8 cellular contexts compared by ENCODE assay signal in the genomic region with DNA sequence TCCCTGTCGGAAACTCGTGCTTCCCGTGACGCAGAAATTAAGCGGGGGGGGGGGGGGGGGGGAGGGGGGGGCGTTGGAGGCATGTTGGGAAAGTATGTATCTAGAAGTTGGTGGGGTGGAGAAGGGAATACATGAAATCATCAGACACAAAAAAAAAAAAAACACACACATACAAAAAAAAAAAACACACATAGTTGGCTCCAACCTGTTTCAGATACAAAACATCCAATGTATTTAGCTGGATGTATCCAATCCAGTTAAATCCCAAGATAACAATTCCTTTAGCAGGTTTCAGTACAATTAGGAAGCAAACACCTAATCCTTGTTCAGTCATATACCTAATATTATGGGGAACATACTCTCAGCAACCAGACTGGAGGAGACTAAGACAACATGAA. TPM values are rescaled to one million over a fixed set of nuclear protein-coding genes. Genes with fewer than 3 reads are reported as not detected.
A peak's percentile ranks its signal among the peaks of the same experiment; 100 is the strongest.
DNase-seq lines count a peak whose midpoint lies in the region; ATAC-seq, FAIRE-seq and TF ChIP-seq lines count a peak whose summit lies in the region.

No MANE protein-coding gene starts in this region.

- H3K9me3 ChIP-seq in body of pancreas = no peaks in the 10 kb centered on the region

- DNase-seq in activated naive CD4-positive, alpha-beta T cell treated with Interleukin-2 at 50 U/mL for 16 hours = no peak
- DNase-seq in body of pancreas = no peak
- DNase-seq in lung microvascular endothelial cell (ENCODE audit: low read depth in 2 of 2) = peak; percentile 84 to 91
- DNase-seq in type B pancreatic cell (ENCODE audit: extremely low spot score, unreplicated experiment) = no peak
- DNase-seq in SK-N-DZ (ENCODE audit: low spot score) = no peak
- no peak for DNase-seq in kidney glomerular epithelial cell (lab: John Stamatoyannopoulos, UW)
- no peak for DNase-seq in GM12891 (ENCODE audit: insufficient read length, low spot score)

- H3K4me3 Mint-ChIP-seq in activated naive CD4-positive, alpha-beta T cell treated with anti-CD3 and anti-CD28 coated beads, Interleukin-2, amount 50 U/mL, for 24 hours = peak overlapping the region; percentile 91
- H3K4me3 Mint-ChIP-seq in type B pancreatic cell = peak overlapping the region; percentile 95

- 0% methylated on average over 5 to 6 of the region's 6 CpGs for WGBS in body of pancreas, 2 donors

- FAIRE-seq in GM12891 (lab: Jason Lieb, UNC) = no peak

- H3K27ac Mint-ChIP-seq in activated naive CD4-positive, alpha-beta T cell treated with anti-CD3 and anti-CD28 coated beads, Interleukin-2, amount 50 U/mL, for 24 hours = peak overlapping the region; percentile 93
- H3K27ac Mint-ChIP-seq in type B pancreatic cell = peak overlapping the region; percentile 96

- no peaks in the 10 kb centered on the region for H3K36me3 Mint-ChIP-seq in activated naive CD4-positive, alpha-beta T cell treated with anti-CD3 and anti-CD28 coated beads, Interleukin-2, amount 50 U/mL, for 24 hours
- H3K36me3 Mint-ChIP-seq in type B pancreatic cell = peaks cover 1% of the 10 kb centered on the region

- no peaks in the 10 kb centered on the region for H3K27me3 ChIP-seq in body of pancreas

- H3K9me3 Mint-ChIP-seq in activated naive CD4-positive, alpha-beta T cell treated with anti-CD3 and anti-CD28 coated beads, Interleukin-2, amount 50 U/mL, for 24 hours = no peaks in the 10 kb centered on the region
- no peaks in the 10 kb centered on the region for H3K9me3 Mint-ChIP-seq in type B pancreatic cell

- TF ChIP-seq POLR2A in body of pancreas (IDR thresholded peaks at IDR 0.05) = no peak
- no peak for TF ChIP-seq POLR2A in GM12891 (IDR thresholded peaks at IDR 0.05; ENCODE audit: low read depth, low read length)

- peak overlapping the region in 1 of 2 donors; percentile 92 for H3K4me3 ChIP-seq in body of pancreas

- H3K36me3 ChIP-seq in body of pancreas (replicated peaks in 1 of 2; ENCODE audit: insufficient read depth in 1 of 2, low read depth in 2 of 2) = no peaks in the 10 kb centered on the region

- H3K4me1 Mint-ChIP-seq in activated naive CD4-positive, alpha-beta T cell treated with anti-CD3 and anti-CD28 coated beads, Interleukin-2, amount 50 U/mL, for 24 hours = peaks cover 45% of the 10 kb centered on the region
- H3K4me1 Mint-ChIP-seq in type B pancreatic cell (ENCODE audit: unreplicated experiment) = peaks cover 25% of the 10 kb centered on the region

- peaks cover 21% of the 10 kb centered on the region for H3K4me1 ChIP-seq in body of pancreas

- H3K27me3 Mint-ChIP-seq in activated naive CD4-positive, alpha-beta T cell treated with anti-CD3 and anti-CD28 coated beads, Interleukin-2, amount 50 U/mL, for 24 hours = no peaks in the 10 kb centered on the region
- H3K27me3 Mint-ChIP-seq in type B pancreatic cell = no peaks in the 10 kb centered on the region

- TF ChIP-seq CTCF in body of pancreas (IDR thresholded peaks at IDR 0.05) (no peak), type B pancreatic cell (conservative IDR thresholded peaks at IDR 0.05) (no peak)

- ATAC-seq in body of pancreas = no peak

- intact Hi-C loops in body of pancreas (cut with DNase I) = no loop called here

- peak overlapping the region; percentile 74 to 95 (median 89) for H3K27ac ChIP-seq in body of pancreas

TF ChIP-seq in GM12891, 5 proteins besides CTCF, POLR2A, EP300 and RAD21:
- TF ChIP-seq PAX5 (IDR thresholded peaks at IDR 0.05; ENCODE audit: insufficient read depth, low read length, severe bottlenecking) (no peak), POU2F2 (IDR thresholded peaks at IDR 0.05; ENCODE audit: low read depth, low read length) (no peak; the same call in 1 of the 2 replicates)

RNA-seq across cellular contexts. Expression of a gene that starts 29.6 kb away (rescaled TPM):
- total RNA-seq in body of pancreas = 10 to 100 TPM in 1 of 2 donors, 1 to 10 TPM in 1; 9.9 to 15.3 TPM
- total RNA-seq in lung microvascular endothelial cell = 4.1 and 6.5 TPM in 2 replicates
- total RNA-seq in type B pancreatic cell (ENCODE audit: low replicate concordance) = 28.7 and 38.8 TPM in 2 replicates
- polyA plus RNA-seq in SK-N-DZ (2014; cell fraction: cytosol; rRNA removed) = 8.2 and 8.3 TPM in 2 replicates
- polyA plus RNA-seq in SK-N-DZ (2014; cell fraction: nucleus; rRNA removed) = 2.4 and 4.1 TPM in 2 replicates
- 4.8 TPM for polyA plus RNA-seq in GM12891 (2012; ENCODE audit: low read depth, missing spikeins)

RNA-seq across cellular contexts. Expression of a gene that starts 41.8 kb away (rescaled TPM):
- total RNA-seq in body of pancreas = 10 to 100 TPM; 13.0 to 49.4 TPM
- 23.1 and 24.6 TPM in 2 replicates for total RNA-seq in lung microvascular endothelial cell
- 42.8 and 51.1 TPM in 2 replicates for total RNA-seq in type B pancreatic cell (ENCODE audit: low replicate concordance)
- polyA plus RNA-seq in SK-N-DZ (2014; cell fraction: cytosol; rRNA removed) = 65.6 and 92.8 TPM in 2 replicates
- 75.0 and 114 TPM in 2 replicates for polyA plus RNA-seq in SK-N-DZ (2014; cell fraction: nucleus; rRNA removed)
- polyA plus RNA-seq in GM12891 (2012; ENCODE audit: low read depth, missing spikeins) = 35.4 TPM

Comparison
In these comparisons a context has a peak if more than half of its experiments do, and no peak if none do; other contexts are left out.
1. DNase-seq: peak in lung microvascular endothelial cell (2 of 2); none in activated naive CD4-positive, alpha-beta T cell treated with Interleukin-2 at 50 U/mL for 16 hours (single experiment), body of pancreas (0 of 4), type B pancreatic cell (single experiment), SK-N-DZ (single experiment), kidney glomerular epithelial cell (single experiment) and GM12891 (single experiment).